ENCODE assay signal across 13 cellular contexts in genomic region chr17:65053354-65053881, GRCh38. TPM values are rescaled to one million over a fixed set of nuclear protein-coding genes. Genes with fewer than 3 reads are reported as not detected.
DNase-seq lines count a peak whose midpoint lies in the region; ATAC-seq and TF ChIP-seq lines count a peak whose summit lies in the region.
"Had no signal": no experiment of that assay in that cellular context is flagged by ENCODE, and none has a peak within 500 bp of the region (broad histone marks: within the 10 kb centered on the region; RNA-seq: fewer than 3 reads in every experiment).

No MANE protein-coding gene starts in this region.

- peak overlapping the region; percentile 95 for H3K9ac ChIP-seq in Loucy (ENCODE audit: low read depth, low read length, poor library complexity, severe bottlenecking)
- no peak overlapping the region for H3K9ac ChIP-seq in duodenal mucosa (ENCODE audit: low read depth in 1 of 2, low read length in 2 of 2)
- H3K9ac ChIP-seq in trophoblast cell (ENCODE audit: low read length): no peak overlapping the region

- POLR2A ChIA-PET in CD8-positive, alpha-beta T cell (lab: Charles Lee): interaction anchor here (1.0 kb wide), 1 partner anchor 71 kb away, joined by 3 read pairs; no protein-coding TSS in a partner anchor

- peak overlapping the region; percentile 91 for H3K4me3 Mint-ChIP-seq in CD8-positive, alpha-beta T cell

- H2AK5ac ChIP-seq in trophoblast cell (ENCODE audit: low read length): no peak overlapping the region

- no peak overlapping the region for H3K18ac ChIP-seq in trophoblast cell (ENCODE audit: low read length)

- H3K4ac ChIP-seq in trophoblast cell (ENCODE audit: low read depth, low read length): peak overlapping the region; percentile 92

- WGBS in trophoblast cell (ENCODE audit: extremely low coverage, insufficient coverage, insufficient read length): no CpG with 5 or more reads among the region's 11 CpGs

- H3K27me3 Mint-ChIP-seq in CD8-positive, alpha-beta T cell (ENCODE audit: low read depth): no peaks in the 10 kb centered on the region

- H3K9me2 ChIP-seq in Loucy (replicated peaks; ENCODE audit: low read depth, low read length): no peaks in the 10 kb centered on the region

- peaks cover 59% of the 10 kb centered on the region for H3K36me3 Mint-ChIP-seq in CD8-positive, alpha-beta T cell

- H3K9me3 Mint-ChIP-seq in CD8-positive, alpha-beta T cell: no peaks in the 10 kb centered on the region

- no peak overlapping the region for H3K14ac ChIP-seq in trophoblast cell (ENCODE audit: low read length)

- H3K4me1 Mint-ChIP-seq in CD8-positive, alpha-beta T cell (ENCODE audit: low read depth): peaks cover 71% of the 10 kb centered on the region

- intact Hi-C loops in CD8-positive, alpha-beta T cell (cut with DNase I, micrococcal nuclease): loop anchor here in 1 of 2 experiments (5.0 to 10.0 kb wide), 2 partner anchors 86 to 389 kb away; partner anchors contain the start of gene SMURF2
- intact Hi-C loops in posterior vena cava (cut with DNase I): loop anchor here in 1 of 2 donors (5.0 kb wide), 1 partner anchor 36 kb away; no protein-coding TSS in a partner anchor

- H3K27ac ChIP-seq in CD8-positive, alpha-beta T cell (ENCODE audit: low read depth, low read length): no peak overlapping the region
- peak overlapping the region; percentile 20 for H3K27ac ChIP-seq in duodenal mucosa (ENCODE audit: low read depth, low read length)
- H3K27ac ChIP-seq in trophoblast cell (ENCODE audit: low read depth, low read length): no peak overlapping the region

- no peak for ATAC-seq in CD8-positive, alpha-beta T cell
- no peak for ATAC-seq in omental fat pad (ENCODE audit: low FRiP score)

- no peak overlapping the region for H4K12ac ChIP-seq in trophoblast cell (ENCODE audit: low read depth, low read length)

- H3K4me1 ChIP-seq in CD8-positive, alpha-beta T cell (ENCODE audit: insufficient read depth, low read length): peaks cover 28% of the 10 kb centered on the region
- H3K4me1 ChIP-seq in Loucy (ENCODE audit: insufficient read depth, low read length, poor library complexity, severe bottlenecking): peaks cover 69% of the 10 kb centered on the region
- H3K4me1 ChIP-seq in duodenal mucosa (ENCODE audit: control insufficient read depth in 1 of 2, insufficient read depth in 2 of 2, low read length in 2 of 2): peaks cover 27 to 34% of the 10 kb centered on the region in 2 donors
- peaks cover 13 to 16% of the 10 kb centered on the region in 2 experiments for H3K4me1 ChIP-seq in trophoblast cell (ENCODE audit: control insufficient read depth in 1 of 2, insufficient read depth in 2 of 2, low read length in 2 of 2)

- TF ChIP-seq CTCF in CD8-positive, alpha-beta T cell (IDR thresholded peaks at IDR 0.05): no peak
- no peak for TF ChIP-seq CTCF in Loucy (conservative IDR thresholded peaks at IDR 0.05; ENCODE audit: low read length)
- TF ChIP-seq CTCF in omental fat pad (IDR thresholded peaks at IDR 0.05): no peak

- no peaks in the 10 kb centered on the region for H3F3A ChIP-seq in Loucy (ENCODE audit: low read depth)

- no peak overlapping the region for H3K4me3 ChIP-seq in CD8-positive, alpha-beta T cell (ENCODE audit: low read depth, low read length)
- H3K4me3 ChIP-seq in Loucy (ENCODE audit: low read length, poor library complexity, severe bottlenecking) (peak overlapping the region; percentile 96), duodenal mucosa (ENCODE audit: low read depth in 1 of 2, low read length in 2 of 2) (peak overlapping the region in 1 of 2 donors; percentile 88), trophoblast cell (ENCODE audit: low read depth, low read length) (no peak overlapping the region)

- CTCF ChIA-PET in CD8-positive, alpha-beta T cell (lab: Charles Lee): interaction anchor here (0.9 to 1.0 kb wide), 2 partner anchors 47 to 79 kb away, joined by 4 read pairs; no protein-coding TSS in a partner anchor

- H2BK120ac ChIP-seq in trophoblast cell (ENCODE audit: insufficient read depth, low read length, poor library complexity): no peak overlapping the region

- no peaks in the 10 kb centered on the region for H3K27me3 ChIP-seq in CD8-positive, alpha-beta T cell (ENCODE audit: insufficient read depth, low read length)
- H3K27me3 ChIP-seq in Loucy (ENCODE audit: insufficient read depth, low read length, poor library complexity, severe bottlenecking) (no peaks in the 10 kb centered on the region), duodenal mucosa (ENCODE audit: control insufficient read depth in 1 of 2, insufficient read depth in 2 of 2, low read length in 2 of 2) (no peaks in the 10 kb centered on the region), trophoblast cell (ENCODE audit: insufficient read depth, low read length) (no peaks in the 10 kb centered on the region)

- H2BK12ac ChIP-seq in trophoblast cell (ENCODE audit: low read length): no peak overlapping the region

- H3K9me3 ChIP-seq in CD8-positive, alpha-beta T cell (ENCODE audit: low read length): no peaks in the 10 kb centered on the region
- no peaks in the 10 kb centered on the region for H3K9me3 ChIP-seq in Loucy (ENCODE audit: insufficient read depth, low read depth, low read length)
- H3K9me3 ChIP-seq in duodenal mucosa (ENCODE audit: control insufficient read depth in 1 of 2, low read length in 2 of 2): no peaks in the 10 kb centered on the region
- H3K9me3 ChIP-seq in trophoblast cell (ENCODE audit: insufficient read depth, low read depth, low read length): no peaks in the 10 kb centered on the region

- H4K20me1 ChIP-seq in Loucy (ENCODE audit: insufficient read depth, low read length, poor library complexity, severe bottlenecking): peaks cover 63% of the 10 kb centered on the region

- H3K79me1 ChIP-seq in trophoblast cell (ENCODE audit: low read length): peaks cover 23% of the 10 kb centered on the region

- peak overlapping the region; percentile 64 for H3K27ac Mint-ChIP-seq in CD8-positive, alpha-beta T cell

- no peak overlapping the region for H2AFZ ChIP-seq in Loucy (ENCODE audit: low read length)
- H2AFZ ChIP-seq in trophoblast cell (ENCODE audit: insufficient read depth, low read length, poor library complexity): no peak overlapping the region

- no peak overlapping the region for H3K23ac ChIP-seq in trophoblast cell (ENCODE audit: low read length)

- no peak for DNase-seq in CD8-positive, alpha-beta T cell
- no peak for DNase-seq in trophoblast cell
- no peak for DNase-seq in posterior vena cava (ENCODE audit: low spot score)
- DNase-seq in omental fat pad (ENCODE audit: low spot score): no peak
- no peak for DNase-seq in NCI-H748 treated with DMSO at 0.1 percent for 48 hours (lab: John Stamatoyannopoulos, UW)
- DNase-seq: activated CD8-positive, alpha-beta memory T cell treated with anti-CD3 and anti-CD28 coated beads, Interleukin-2, amount 50 U/mL, for 48 hours; DMS153; islet precursor cell; NCI-H2081 treated with DMSO at 0.1 percent for 48 hours; stimulated activated CD4-positive, alpha-beta T cell treated with anti-CD3 and anti-CD28 coated beads, Interleukin-15, amount 100 ng/mL, for 24 hours; T-helper 9 cell had no signal

- H4K8ac ChIP-seq in trophoblast cell (ENCODE audit: low read depth, low read length): no peak overlapping the region

- peaks cover 10% of the 10 kb centered on the region for H3K36me3 ChIP-seq in CD8-positive, alpha-beta T cell (ENCODE audit: insufficient read depth, low read length)
- H3K36me3 ChIP-seq in Loucy (ENCODE audit: insufficient read depth, low read length): peaks cover 40% of the 10 kb centered on the region
- H3K36me3 ChIP-seq in duodenal mucosa (ENCODE audit: control insufficient read depth in 1 of 2, insufficient read depth in 2 of 2, low read length in 2 of 2): peaks cover 12 to 43% of the 10 kb centered on the region in 2 donors
- H3K36me3 ChIP-seq in trophoblast cell (ENCODE audit: control insufficient read depth in 1 of 2, insufficient read depth in 2 of 2, low read length in 2 of 2): peaks cover 14 to 30% of the 10 kb centered on the region in 2 experiments

- peak overlapping the region; percentile 85 for H3K4me2 ChIP-seq in Loucy (ENCODE audit: low read depth, low read length, poor library complexity, severe bottlenecking)
- H3K4me2 ChIP-seq in trophoblast cell (ENCODE audit: low read length): no peak overlapping the region

- H2BK5ac ChIP-seq in trophoblast cell (ENCODE audit: low read depth, low read length, poor library complexity): no peak overlapping the region

- H4K91ac ChIP-seq in trophoblast cell (ENCODE audit: low read depth, low read length): no peak overlapping the region

- H3K79me2 ChIP-seq in Loucy (ENCODE audit: insufficient read depth, low read length): peaks cover 92% of the 10 kb centered on the region
- peaks cover 18% of the 10 kb centered on the region for H3K79me2 ChIP-seq in trophoblast cell (ENCODE audit: control insufficient read depth, insufficient read depth, low read length, poor library complexity)

RNA-seq across cellular contexts. Expression of gene GNA13, which starts 3.1 kb away (rescaled TPM):
- total RNA-seq in CD8-positive, alpha-beta T cell: 100 to 1,000 TPM; 173 to 185 TPM
- polyA plus RNA-seq in trophoblast cell (2013): 86.8 and 89.6 TPM in 2 replicates
- total RNA-seq in posterior vena cava (10 to 100 TPM; 43.0 to 54.0 TPM), omental fat pad (10 to 100 TPM; 48.8 to 92.5 (median 63.3) TPM)
